ENCODE assay signal across 13 cellular contexts in the genomic region with DNA sequence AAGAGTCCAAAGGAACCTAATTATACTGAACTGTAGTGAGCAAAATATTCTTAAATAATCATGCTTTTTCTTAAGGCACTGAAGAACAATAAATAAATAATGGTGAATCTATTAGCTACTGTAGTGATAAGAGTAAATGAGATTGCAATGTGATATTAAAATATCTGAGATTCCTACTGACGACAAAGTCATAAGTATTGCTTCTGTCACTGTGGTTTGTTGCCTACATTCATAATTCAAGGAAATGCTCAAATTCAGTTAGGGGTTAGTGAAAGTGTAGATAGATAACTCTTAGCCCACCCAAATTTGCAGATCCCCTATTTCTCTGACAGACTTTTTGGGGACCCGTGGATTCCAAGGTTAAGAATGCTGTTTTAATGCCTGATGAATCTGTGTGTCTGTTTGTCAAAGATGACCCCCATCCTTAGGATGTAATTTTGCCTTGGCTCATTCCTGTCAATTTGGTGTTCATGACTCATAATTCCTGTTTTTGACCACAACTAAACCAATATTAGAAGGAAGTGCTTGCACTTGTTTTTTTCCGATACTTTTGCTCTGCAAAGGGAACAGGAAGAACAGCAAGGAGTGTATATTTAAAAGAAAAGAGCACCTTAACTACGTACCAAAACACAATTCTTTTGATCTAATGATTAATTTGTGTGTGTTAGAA.
A peak's percentile ranks its signal among the peaks of the same experiment; 100 is the strongest.
DNase-seq lines count a peak whose midpoint lies in the region; ATAC-seq and TF ChIP-seq lines count a peak whose summit lies in the region.
"Had no signal": no experiment of that assay in that cellular context is flagged by ENCODE, and none has a peak within 500 bp of the region (broad histone marks: within the 10 kb centered on the region; RNA-seq: fewer than 3 reads in every experiment).

No MANE protein-coding gene starts in this region.

- H3K4me1 Mint-ChIP-seq in natural killer cell treated with Interleukin-12 subunit alpha and Interleukin-12 subunit beta and Interleukin-15 and Interleukin-18, amount 100 ng/mL, for 72 hours (ENCODE audit: low read depth in 2 of 2): no peaks in the 10 kb centered on the region
- H3K4me1 Mint-ChIP-seq: natural killer cell had no signal

- H3K9me3 ChIP-seq in SK-N-MC (ENCODE audit: low read depth, low read length): no peaks in the 10 kb centered on the region

- no peaks in the 10 kb centered on the region for H3K36me3 ChIP-seq in SK-N-MC (ENCODE audit: insufficient read depth, low read length)
- H3K36me3 ChIP-seq: WERI-Rb-1 had no signal

- peak overlapping the region; percentile 99 for H3K27ac ChIP-seq in SK-N-MC
- peak overlapping the region in 11 of 21 experiments; percentile 47 to 83 (median 68) for H3K27ac ChIP-seq in skin epidermis
- peak overlapping the region in 1 of 2 donors; percentile 84 for H3K27ac ChIP-seq in coronary artery
- H3K27ac ChIP-seq: WERI-Rb-1 had no signal

- no peak for ATAC-seq in natural killer cell treated with Interleukin-12 subunit alpha and Interleukin-12 subunit beta and Interleukin-15 and Interleukin-18, amount 100 ng/mL, for 72 hours
- ATAC-seq: natural killer cell had no signal

- H3K9ac ChIP-seq in SK-N-MC (ENCODE audit: insufficient read length): no peak overlapping the region

- no peaks in the 10 kb centered on the region for H3K36me3 Mint-ChIP-seq in natural killer cell treated with Interleukin-12 subunit alpha and Interleukin-12 subunit beta and Interleukin-15 and Interleukin-18, amount 100 ng/mL, for 72 hours
- H3K36me3 Mint-ChIP-seq: natural killer cell had no signal

- DNase-seq in HS-27A (ENCODE audit: low read depth) (peak; percentile 59), SK-N-MC (ENCODE audit: low read depth, low spot score) (no peak), fibroblast of peridontal ligament (ENCODE audit: extremely low read depth) (peak; percentile 50), coronary artery (ENCODE audit: low spot score) (no peak), islet precursor cell (no peak)
- DNase-seq in natural killer cell treated with Interleukin-12 subunit alpha and Interleukin-12 subunit beta and Interleukin-15 and Interleukin-18, amount 100 ng/mL, for 72 hours (ENCODE audit: low spot score): no peak
- DNase-seq in stimulated activated naive CD4-positive, alpha-beta T cell treated with Interleukin-2 at 50 U/mL for 16 hours (lab: John Stamatoyannopoulos, UW): no peak
- DNase-seq: central memory CD4-positive, alpha-beta T cell; hippocampal formation; natural killer cell; NCI-H1105; WERI-Rb-1 had no signal

- no peak overlapping the region for H3K4me3 Mint-ChIP-seq in natural killer cell treated with Interleukin-12 subunit alpha and Interleukin-12 subunit beta and Interleukin-15 and Interleukin-18, amount 100 ng/mL, for 72 hours
- H3K4me3 Mint-ChIP-seq: natural killer cell had no signal

- 0 out of 2 replicates have a peak overlapping the region, but pooled peaks have one; percentile 12 for H3K4me3 ChIP-seq in SK-N-MC
- H3K4me3 ChIP-seq in skin epidermis: no peak overlapping the region
- H3K4me3 ChIP-seq in coronary artery: no peak overlapping the region

- peaks cover 4 to 7% of the 10 kb centered on the region in 2 donors for H3K27me3 Mint-ChIP-seq in natural killer cell treated with Interleukin-12 subunit alpha and Interleukin-12 subunit beta and Interleukin-15 and Interleukin-18, amount 100 ng/mL, for 72 hours

- no peak for TF ChIP-seq CTCF in coronary artery (IDR thresholded peaks at IDR 0.05)

- peaks cover 2% of the 10 kb centered on the region for H3K9me3 Mint-ChIP-seq in natural killer cell treated with Interleukin-12 subunit alpha and Interleukin-12 subunit beta and Interleukin-15 and Interleukin-18, amount 100 ng/mL, for 72 hours

- no peak overlapping the region for H3K27ac Mint-ChIP-seq in natural killer cell treated with Interleukin-12 subunit alpha and Interleukin-12 subunit beta and Interleukin-15 and Interleukin-18, amount 100 ng/mL, for 72 hours
- H3K27ac Mint-ChIP-seq: natural killer cell had no signal

Comparison
In these comparisons a context has a peak if more than half of its experiments do, and no peak if none do; other contexts are left out.
1. DNase-seq: peak in HS-27A (single experiment) and fibroblast of peridontal ligament (single experiment); none in SK-N-MC (single experiment), natural killer cell treated with Interleukin-12 subunit alpha and Interleukin-12 subunit beta and Interleukin-15 and Interleukin-18, amount 100 ng/mL, for 72 hours (single experiment), coronary artery (single experiment), islet precursor cell (single experiment) and stimulated activated naive CD4-positive, alpha-beta T cell treated with Interleukin-2 at 50 U/mL for 16 hours (single experiment).